ENCODE assay signal across 23 cellular contexts in genomic region chr21:27831821-27832569, GRCh38.
DNase-seq lines count a peak whose midpoint lies in the region; TF ChIP-seq lines count a peak whose summit lies in the region.
"Had no signal": no experiment of that assay in that cellular context is flagged by ENCODE, and none has a peak within 500 bp of the region (broad histone marks: within the 10 kb centered on the region; RNA-seq: fewer than 3 reads in every experiment).

No MANE protein-coding gene starts in this region.

- H3K36me3 ChIP-seq in SJCRH30 = no peaks in the 10 kb centered on the region
- H3K36me3 ChIP-seq in fibroblast of lung (ENCODE audit: control insufficient read depth, insufficient read depth, low read length) = no peaks in the 10 kb centered on the region
- no peaks in the 10 kb centered on the region for H3K36me3 ChIP-seq in tibial artery

- TF ChIP-seq CTCF in fibroblast of lung (conservative IDR thresholded peaks at IDR 0.05 in 1 of 2, IDR thresholded peaks at IDR 0.05 in 1 of 2; ENCODE audit: low read depth in 1 of 2, low read length in 2 of 2) (no peak), mesothelial cell of epicardium (IDR thresholded peaks at IDR 0.05; ENCODE audit: unreplicated experiment) (no peak), tibial artery (IDR thresholded peaks at IDR 0.05) (no peak)

- no peak overlapping the region for H3K4me3 Mint-ChIP-seq in mesothelial cell of epicardium
- H3K4me3 Mint-ChIP-seq: CD8-positive, alpha-beta memory T cell; neural crest cell had no signal

- H3K4me2 ChIP-seq in fibroblast of lung (ENCODE audit: extremely low read depth, insufficient read depth, low read length) = peak overlapping the region; percentile 33

- H3K4me1 ChIP-seq in SJCRH30 = peaks cover 19% of the 10 kb centered on the region
- H3K4me1 ChIP-seq in fibroblast of lung (ENCODE audit: control insufficient read depth, extremely low read depth, insufficient read depth, low read length) = peaks cover 2% of the 10 kb centered on the region
- peaks cover 0 to 11% (median 0%) of the 10 kb centered on the region in 4 donors for H3K4me1 ChIP-seq in tibial artery

- no peaks in the 10 kb centered on the region; the same call in 1 of the 2 replicates for H3K9me3 ChIP-seq in SJCRH30 (replicated peaks)
- no peaks in the 10 kb centered on the region for H3K9me3 ChIP-seq in fibroblast of lung (ENCODE audit: control insufficient read depth, insufficient read depth, low read depth, low read length)
- no peaks in the 10 kb centered on the region for H3K9me3 ChIP-seq in tibial artery
- H3K9me3 ChIP-seq: mucosa of descending colon had no signal

- no peak overlapping the region for H2AFZ ChIP-seq in fibroblast of lung (ENCODE audit: low read length)

- peaks cover 10% of the 10 kb centered on the region for H3K36me3 Mint-ChIP-seq in mesothelial cell of epicardium
- H3K36me3 Mint-ChIP-seq: CD8-positive, alpha-beta memory T cell had no signal

- H3K9me3 Mint-ChIP-seq in mesothelial cell of epicardium = peaks cover 21% of the 10 kb centered on the region

- H3K4me3 ChIP-seq in SJCRH30 (no peak overlapping the region), fibroblast of lung (replicated peaks in 1 of 4; ENCODE audit: control extremely low read depth in 1 of 4, insufficient read depth in 1 of 4, low read depth in 3 of 4, low read length in 4 of 4) (no peak overlapping the region), tibial artery (no peak overlapping the region)
- H3K4me3 ChIP-seq: mucosa of descending colon had no signal

- H3K79me2 ChIP-seq in fibroblast of lung (ENCODE audit: control insufficient read depth, insufficient read depth, low read length) = no peaks in the 10 kb centered on the region

- DNase-seq in AG20443 (ENCODE audit: low spot score) (peak; percentile 18), SJCRH30 (peak in 1 of 2 experiments; percentile 20), fibroblast of lung (ENCODE audit: low read depth in 2 of 2) (peak; percentile 14 to 44), mesothelial cell of epicardium (ENCODE audit: low spot score in 2 of 2, unreplicated experiment in 2 of 2) (no peak), cardiac septum (ENCODE audit: low spot score) (no peak), tibial artery (no peak), NCI-H1105 treated with DMSO at 0.1 percent for 48 hours (lab: John Stamatoyannopoulos, UW) (no peak), mesenteric fat pad (ENCODE audit: low spot score) (no peak)
- DNase-seq: activated CD8-positive, alpha-beta memory T cell treated with anti-CD3 and anti-CD28 coated beads, Interleukin-2, amount 50 U/mL, for 48 hours; activated gamma-delta T cell treated with Interleukin-2 at 50 U/mL for 16 hours; amniotic stem cell; CD8-positive, alpha-beta memory T cell; effector memory CD4-positive, alpha-beta T cell; foreskin melanocyte; H7; Kasumi-1; mucosa of descending colon; NCI-H1092 treated with DMSO at 0.1 percent for 48 hours; NCI-H2107; NCI-H524 treated with DMSO at 0.1 percent for 48 hours; stimulated activated CD4-positive, alpha-beta T cell treated with anti-CD3 and anti-CD28 coated beads, Interleukin-12 subunit alpha, Interleukin-12 subunit beta, amount 100 ng/mL, for 4 hours; T-helper 1 cell had no signal

- H3K27ac ChIP-seq in SJCRH30 (peak overlapping the region; percentile 29), fibroblast of lung (ENCODE audit: insufficient read depth, low read length) (no peak overlapping the region), tibial artery (no peak overlapping the region)

- no peak overlapping the region for H3K9ac ChIP-seq in fibroblast of lung (ENCODE audit: insufficient read depth, low read length)

- H4K20me1 ChIP-seq in fibroblast of lung (ENCODE audit: control insufficient read depth, extremely low read depth, insufficient read depth, low read length) = no peaks in the 10 kb centered on the region

- H3K27ac Mint-ChIP-seq in mesothelial cell of epicardium = peak overlapping the region; percentile 62
- H3K27ac Mint-ChIP-seq: CD8-positive, alpha-beta memory T cell had no signal

- H3K27me3 ChIP-seq in SJCRH30 = no peaks in the 10 kb centered on the region
- H3K27me3 ChIP-seq in fibroblast of lung (ENCODE audit: control insufficient read depth, insufficient read depth, low read length) = no peaks in the 10 kb centered on the region
- no peaks in the 10 kb centered on the region for H3K27me3 ChIP-seq in tibial artery

- intact Hi-C loops in cardiac septum (cut with DNase I) = no loop called here
- intact Hi-C loops in tibial artery (cut with DNase I; ENCODE audit: low total_unique reads) = no loop called here

- H3K27me3 Mint-ChIP-seq in mesothelial cell of epicardium (ENCODE audit: low read depth) = no peaks in the 10 kb centered on the region
- H3K27me3 Mint-ChIP-seq: CD8-positive, alpha-beta memory T cell had no signal

- H3K4me1 Mint-ChIP-seq in mesothelial cell of epicardium = peaks cover 22% of the 10 kb centered on the region
- H3K4me1 Mint-ChIP-seq: CD8-positive, alpha-beta memory T cell had no signal

Comparison
In these comparisons a context has a peak if more than half of its experiments do, and no peak if none do; other contexts are left out.
1. DNase-seq: peak in AG20443 (single experiment) and fibroblast of lung (2 of 2); none in mesothelial cell of epicardium (0 of 2), cardiac septum (single experiment), tibial artery (0 of 2), NCI-H1105 treated with DMSO at 0.1 percent for 48 hours (single experiment) and mesenteric fat pad (single experiment).